Comparison of ENCODE assay signal across 1 cellular context in genomic region chr10:78972160-78972946, GRCh38.
TF ChIP-seq lines count a peak whose summit lies in the region.

No MANE protein-coding gene starts in this region.

TF ChIP-seq in K562, 482 proteins besides CTCF, POLR2A, EP300 and RAD21 (continued from another document and continues in another):
- TF ChIP-seq ZNF239 (CRISPR knock-in tag; IDR thresholded peaks at IDR 0.05): peak; percentile 55
- TF ChIP-seq ATF3 (IDR thresholded peaks at IDR 0.05): peak; percentile 87
- no peak; the same call in 1 of the 2 replicates for TF ChIP-seq ATF3 (CRISPR knock-in tag; conservative IDR thresholded peaks at IDR 0.05)
- peak; percentile 23; the same call in 1 of the 2 replicates for TF ChIP-seq ZNF79 (CRISPR knock-in tag; IDR thresholded peaks at IDR 0.05; ENCODE audit: low read depth)
- TF ChIP-seq HNRNPL (IDR thresholded peaks at IDR 0.05; ENCODE audit: low read depth, low read length): 0 out of 2 replicates have a peak, but pooled peaks have one; percentile 59
- no peak for TF ChIP-seq ZBTB33 (CRISPR knock-in tag; IDR thresholded peaks at IDR 0.05)
- TF ChIP-seq L3MBTL2 (IDR thresholded peaks at IDR 0.05): peak; percentile 75
- TF ChIP-seq NRF1 (conservative IDR thresholded peaks at IDR 0.05 in 1 of 2, IDR thresholded peaks at IDR 0.05 in 1 of 2): peak; percentile 46 to 56
- peak; percentile 66; the same call in 1 of the 2 replicates for TF ChIP-seq MECOM (CRISPR knock-in tag; IDR thresholded peaks at IDR 0.05)
- 0 out of 2 replicates have a peak, but pooled peaks have one; percentile 49 for TF ChIP-seq E2F1 (CRISPR knock-in tag; IDR thresholded peaks at IDR 0.05)
- TF ChIP-seq ATF2 (CRISPR knock-in tag; IDR thresholded peaks at IDR 0.05): no peak
- TF ChIP-seq CBX1 (IDR thresholded peaks at IDR 0.05; ENCODE audit: low read depth): 0 out of 2 replicates have a peak, but pooled peaks have one; percentile 73
- TF ChIP-seq CLOCK (CRISPR knock-in tag; IDR thresholded peaks at IDR 0.05; ENCODE audit: borderline replicate concordance): peak; percentile 65; the same call in 1 of the 2 replicates
- 0 out of 2 replicates have a peak, but pooled peaks have one; percentile 34 for TF ChIP-seq RBFOX2 (IDR thresholded peaks at IDR 0.05; ENCODE audit: low read depth, low read length)
- 0 out of 2 replicates have a peak, but pooled peaks have one; percentile 3 for TF ChIP-seq SAFB (IDR thresholded peaks at IDR 0.05; ENCODE audit: borderline replicate concordance, low read depth, low read length)
- TF ChIP-seq HBP1 (CRISPR knock-in tag; IDR thresholded peaks at IDR 0.05): no peak
- TF ChIP-seq ETS1 (conservative IDR thresholded peaks at IDR 0.05; ENCODE audit: control insufficient read depth, low read depth, low read length): no peak; the same call in 1 of the 2 replicates
- TF ChIP-seq CREM (IDR thresholded peaks at IDR 0.05; ENCODE audit: low read depth): peak; percentile 46; the same call in 1 of the 2 replicates
- peak; percentile 82 for TF ChIP-seq ZNF24 (IDR thresholded peaks at IDR 0.05)
- TF ChIP-seq ZC3H4 (CRISPR knock-in tag; IDR thresholded peaks at IDR 0.05; ENCODE audit: borderline replicate concordance): peak; percentile 72; the same call in 1 of the 2 replicates
- peak; percentile 71 for TF ChIP-seq CXXC5 (CRISPR knock-in tag; IDR thresholded peaks at IDR 0.05)
- TF ChIP-seq TEAD4 (IDR thresholded peaks at IDR 0.05; ENCODE audit: low read length): 0 out of 2 replicates have a peak, but pooled peaks have one; percentile 1
- no peak for TF ChIP-seq TEAD4 (CRISPR knock-in tag; IDR thresholded peaks at IDR 0.05; ENCODE audit: borderline replicate concordance)
- TF ChIP-seq DACH1 (IDR thresholded peaks at IDR 0.05; ENCODE audit: partially characterized antibody): peak; percentile 48
- 0 out of 2 replicates have a peak, but pooled peaks have one; percentile 10 for TF ChIP-seq ETV5 (CRISPR knock-in tag; IDR thresholded peaks at IDR 0.05; ENCODE audit: low read depth)
- peak; percentile 79; the same call in 1 of the 2 replicates for TF ChIP-seq ARID1B (IDR thresholded peaks at IDR 0.05)
- peak; percentile 68; the same call in 1 of the 2 replicates for TF ChIP-seq HOMEZ (CRISPR knock-in tag; IDR thresholded peaks at IDR 0.05)
- TF ChIP-seq FIP1L1 (IDR thresholded peaks at IDR 0.05; ENCODE audit: low read depth, low read length, poor library complexity, severe bottlenecking): no peak
- TF ChIP-seq HMGN3 (IDR thresholded peaks at IDR 0.05; ENCODE audit: borderline replicate concordance, extremely low read depth, insufficient read length, low read depth, low read length): peak; percentile 97
- TF ChIP-seq WHSC1 (IDR thresholded peaks at IDR 0.05; ENCODE audit: low read length): peak; percentile 39
- TF ChIP-seq ZNF449 (CRISPR knock-in tag; IDR thresholded peaks at IDR 0.05): peak; percentile 83
- peak; percentile 20 for TF ChIP-seq TAF1 (IDR thresholded peaks at IDR 0.05; ENCODE audit: control insufficient read depth, extremely low read depth, insufficient read depth, low read length, severe bottlenecking)
- TF ChIP-seq CCNT2 (IDR thresholded peaks at IDR 0.05; ENCODE audit: borderline replicate concordance, extremely low read depth, insufficient read length, low read depth, low read length): peak; percentile 76
- peak; percentile 84 for TF ChIP-seq MAFK (IDR thresholded peaks at IDR 0.05; ENCODE audit: low read length)
- TF ChIP-seq BHLHE40 (IDR thresholded peaks at IDR 0.05; ENCODE audit: low read length): no peak; the same call in 1 of the 2 replicates
- TF ChIP-seq ZNF583 (CRISPR knock-in tag; IDR thresholded peaks at IDR 0.05): peak; percentile 86; the same call in 1 of the 2 replicates
- peak; percentile 4 for TF ChIP-seq FOS (IDR thresholded peaks at IDR 0.05; ENCODE audit: extremely low read depth, insufficient read length)
- TF ChIP-seq MAFF (IDR thresholded peaks at IDR 0.05; ENCODE audit: low read length): peak; percentile 27; the same call in 1 of the 2 replicates
- no peak for TF ChIP-seq STAT5B (CRISPR knock-in tag; IDR thresholded peaks at IDR 0.05)
- TF ChIP-seq RERE (CRISPR knock-in tag; IDR thresholded peaks at IDR 0.05; ENCODE audit: borderline replicate concordance): no peak
